Comparison of ENCODE assay signal across 8 cellular contexts in genomic region chr5:33997331-33997983, GRCh38. TPM values are rescaled to one million over a fixed set of nuclear protein-coding genes. Genes with fewer than 3 reads are reported as not detected.
DNase-seq lines count a peak whose midpoint lies in the region; ATAC-seq and TF ChIP-seq lines count a peak whose summit lies in the region.

No MANE protein-coding gene starts in this region.

- no peak overlapping the region for H3K4me3 Mint-ChIP-seq in activated T-helper 17 cell treated with anti-CD3 and anti-CD28 coated beads, Interleukin-2, amount 50 U/mL, for 72 hours
- no peak overlapping the region for H3K4me3 Mint-ChIP-seq in progenitor cell of endocrine pancreas (ENCODE audit: low read depth)
- H3K4me3 Mint-ChIP-seq in activated T-helper 1 cell treated with anti-CD3 and anti-CD28 coated beads, Interleukin-12 subunit alpha, Interleukin-12 subunit beta, Interleukin-2, Interleukin-4 antibody, amounts not matched to agents 30 ng/mL and 10 ng/mL and 1 ng/mL, durations not matched to agents 14 hours and 24 hours and 36 hours, result no peak overlapping the region

- peaks cover 4% of the 10 kb centered on the region for H3K4me1 Mint-ChIP-seq in activated T-helper 17 cell treated with anti-CD3 and anti-CD28 coated beads, Interleukin-2, amount 50 U/mL, for 72 hours
- peaks cover 37% of the 10 kb centered on the region for H3K4me1 Mint-ChIP-seq in progenitor cell of endocrine pancreas (ENCODE audit: low read depth)
- H3K4me1 Mint-ChIP-seq in activated T-helper 1 cell treated with anti-CD3 and anti-CD28 coated beads, Interleukin-12 subunit alpha, Interleukin-12 subunit beta, Interleukin-2, Interleukin-4 antibody, amounts not matched to agents 30 ng/mL and 10 ng/mL and 1 ng/mL, durations not matched to agents 14 hours and 24 hours and 36 hours (ENCODE audit: low read depth), result peaks cover 29% of the 10 kb centered on the region

- intact Hi-C loops in Right ventricle myocardium superior (cut with DNase I), result loop anchor here (5.0 kb wide), 1 partner anchor 470 kb away; no protein-coding TSS in a partner anchor
- intact Hi-C loops in activated T-helper 1 cell treated with anti-CD3 and anti-CD28 coated beads, Interleukin-12 subunit alpha, Interleukin-12 subunit beta, Interleukin-2, Interleukin-4 antibody, amounts not matched to agents 30 ng/mL and 10 ng/mL and 1 ng/mL, durations not matched to agents 14 hours and 24 hours and 36 hours (cut with micrococcal nuclease), result loop anchor here (1.0 kb wide), 2 partner anchors 10 to 468 kb away; no protein-coding TSS in a partner anchor

- peak overlapping the region; percentile 28 for H3K27ac Mint-ChIP-seq in activated T-helper 17 cell treated with anti-CD3 and anti-CD28 coated beads, Interleukin-2, amount 50 U/mL, for 72 hours
- no peak overlapping the region for H3K27ac Mint-ChIP-seq in progenitor cell of endocrine pancreas
- H3K27ac Mint-ChIP-seq in activated T-helper 1 cell treated with anti-CD3 and anti-CD28 coated beads, Interleukin-12 subunit alpha, Interleukin-12 subunit beta, Interleukin-2, Interleukin-4 antibody, amounts not matched to agents 30 ng/mL and 10 ng/mL and 1 ng/mL, durations not matched to agents 14 hours and 24 hours and 36 hours, result no peak overlapping the region

- ATAC-seq in GM18519 (IDR thresholded peaks at IDR 0.05; ENCODE audit: low FRiP score, unreplicated experiment) (peak; percentile 65), HG03139 (IDR thresholded peaks at IDR 0.05; ENCODE audit: unreplicated experiment) (peak; percentile 79), Right ventricle myocardium superior (ENCODE audit: poor library complexity) (peak; percentile 93)
- ATAC-seq in activated T-helper 17 cell treated with anti-CD3 and anti-CD28 coated beads, Interleukin-2, amount 50 U/mL, for 72 hours (replicated peaks), result peak; percentile 72

- no peaks in the 10 kb centered on the region for H3K9me3 Mint-ChIP-seq in activated T-helper 17 cell treated with anti-CD3 and anti-CD28 coated beads, Interleukin-2, amount 50 U/mL, for 72 hours
- no peaks in the 10 kb centered on the region for H3K9me3 Mint-ChIP-seq in progenitor cell of endocrine pancreas (ENCODE audit: low read depth)
- H3K9me3 Mint-ChIP-seq in activated T-helper 1 cell treated with anti-CD3 and anti-CD28 coated beads, Interleukin-12 subunit alpha, Interleukin-12 subunit beta, Interleukin-2, Interleukin-4 antibody, amounts not matched to agents 30 ng/mL and 10 ng/mL and 1 ng/mL, durations not matched to agents 14 hours and 24 hours and 36 hours, result no peaks in the 10 kb centered on the region

- DNase-seq in CD1c-positive myeloid dendritic cell (ENCODE audit: extremely low spot score), result peak; percentile 51
- peak; percentile 29 for DNase-seq in NCI-H345 treated with DMSO at 0.1 percent for 48 hours (lab: John Stamatoyannopoulos, UW; ENCODE audit: unreplicated experiment)
- DNase-seq in Right ventricle myocardium superior, result peak; percentile 52
- DNase-seq in progenitor cell of endocrine pancreas (ENCODE audit: low spot score, unreplicated experiment), result no peak
- DNase-seq in activated T-helper 1 cell treated with anti-CD3 and anti-CD28 coated beads, Interleukin-12 subunit alpha, Interleukin-12 subunit beta, Interleukin-2, Interleukin-4 antibody, amounts not matched to agents 30 ng/mL and 10 ng/mL and 1 ng/mL, durations not matched to agents 14 hours and 24 hours and 36 hours (ENCODE audit: low spot score), result no peak

- peaks cover 42% of the 10 kb centered on the region for H3K36me3 Mint-ChIP-seq in activated T-helper 17 cell treated with anti-CD3 and anti-CD28 coated beads, Interleukin-2, amount 50 U/mL, for 72 hours (ENCODE audit: low read depth)
- H3K36me3 Mint-ChIP-seq in progenitor cell of endocrine pancreas (ENCODE audit: insufficient read depth), result peaks cover 17% of the 10 kb centered on the region
- H3K36me3 Mint-ChIP-seq in activated T-helper 1 cell treated with anti-CD3 and anti-CD28 coated beads, Interleukin-12 subunit alpha, Interleukin-12 subunit beta, Interleukin-2, Interleukin-4 antibody, amounts not matched to agents 30 ng/mL and 10 ng/mL and 1 ng/mL, durations not matched to agents 14 hours and 24 hours and 36 hours (ENCODE audit: low read depth), result peaks cover 10% of the 10 kb centered on the region

- no peaks in the 10 kb centered on the region for H3K27me3 Mint-ChIP-seq in activated T-helper 17 cell treated with anti-CD3 and anti-CD28 coated beads, Interleukin-2, amount 50 U/mL, for 72 hours
- H3K27me3 Mint-ChIP-seq in progenitor cell of endocrine pancreas, result no peaks in the 10 kb centered on the region
- H3K27me3 Mint-ChIP-seq in activated T-helper 1 cell treated with anti-CD3 and anti-CD28 coated beads, Interleukin-12 subunit alpha, Interleukin-12 subunit beta, Interleukin-2, Interleukin-4 antibody, amounts not matched to agents 30 ng/mL and 10 ng/mL and 1 ng/mL, durations not matched to agents 14 hours and 24 hours and 36 hours (ENCODE audit: insufficient read depth), result no peaks in the 10 kb centered on the region

- TF ChIP-seq CTCF in progenitor cell of endocrine pancreas (IDR thresholded peaks at IDR 0.05; ENCODE audit: unreplicated experiment), result peak; percentile 64

RNA-seq across cellular contexts. Expression of gene AMACR, which starts 10.4 kb away (rescaled TPM):
- total RNA-seq in activated T-helper 17 cell treated with anti-CD3 and anti-CD28 coated beads, Interleukin-2, amount 50 U/mL, for 72 hours, result 1 to 10 TPM; 5.4 to 6.6 TPM
- total RNA-seq in Right ventricle myocardium superior, result 5.5 TPM
- total RNA-seq in progenitor cell of endocrine pancreas, result 22.0 and 22.1 TPM in 2 replicates
- total RNA-seq in activated T-helper 1 cell treated with anti-CD3 and anti-CD28 coated beads, Interleukin-12 subunit alpha, Interleukin-12 subunit beta, Interleukin-2, Interleukin-4 antibody, amounts not matched to agents 30 ng/mL and 10 ng/mL and 1 ng/mL, durations not matched to agents 14 hours and 24 hours and 36 hours, result 6.8 and 7.1 TPM in 2 replicates

RNA-seq across cellular contexts. Expression of gene SLC45A2, which starts 13.0 kb away (rescaled TPM):
- total RNA-seq in activated T-helper 17 cell treated with anti-CD3 and anti-CD28 coated beads, Interleukin-2, amount 50 U/mL, for 72 hours, result not detected
- total RNA-seq in Right ventricle myocardium superior, result not detected
- total RNA-seq in progenitor cell of endocrine pancreas, result 2.4 and 4.2 TPM in 2 replicates
- total RNA-seq in activated T-helper 1 cell treated with anti-CD3 and anti-CD28 coated beads, Interleukin-12 subunit alpha, Interleukin-12 subunit beta, Interleukin-2, Interleukin-4 antibody, amounts not matched to agents 30 ng/mL and 10 ng/mL and 1 ng/mL, durations not matched to agents 14 hours and 24 hours and 36 hours, result 0.18 TPM in 1 of 2 replicates, not detected in the other

RNA-seq across cellular contexts. Expression of gene C1QTNF3, which starts 45.6 kb away (rescaled TPM):
- total RNA-seq in activated T-helper 17 cell treated with anti-CD3 and anti-CD28 coated beads, Interleukin-2, amount 50 U/mL, for 72 hours, result 1 to 10 TPM; 2.7 to 5.4 TPM
- 0.70 TPM for total RNA-seq in Right ventricle myocardium superior
- 9.6 and 11.0 TPM in 2 replicates for total RNA-seq in progenitor cell of endocrine pancreas
- 1.2 and 1.8 TPM in 2 replicates for total RNA-seq in activated T-helper 1 cell treated with anti-CD3 and anti-CD28 coated beads, Interleukin-12 subunit alpha, Interleukin-12 subunit beta, Interleukin-2, Interleukin-4 antibody, amounts not matched to agents 30 ng/mL and 10 ng/mL and 1 ng/mL, durations not matched to agents 14 hours and 24 hours and 36 hours

Comparison
In these comparisons a context has a peak if more than half of its experiments do, and no peak if none do; other contexts are left out.
1. DNase-seq: peak in CD1c-positive myeloid dendritic cell (single experiment), NCI-H345 treated with DMSO at 0.1 percent for 48 hours (single experiment) and Right ventricle myocardium superior (single experiment); none in progenitor cell of endocrine pancreas (single experiment) and activated T-helper 1 cell treated with anti-CD3 and anti-CD28 coated beads, Interleukin-12 subunit alpha, Interleukin-12 subunit beta, Interleukin-2, Interleukin-4 antibody, amounts not matched to agents 30 ng/mL and 10 ng/mL and 1 ng/mL, durations not matched to agents 14 hours and 24 hours and 36 hours (single experiment).
2. Peak in every context shown above with its lines, with median percentiles within 50 percentile points of each other: ATAC-seq.